Comparison of ENCODE assay signal across 21 cellular contexts in the genomic region with DNA sequence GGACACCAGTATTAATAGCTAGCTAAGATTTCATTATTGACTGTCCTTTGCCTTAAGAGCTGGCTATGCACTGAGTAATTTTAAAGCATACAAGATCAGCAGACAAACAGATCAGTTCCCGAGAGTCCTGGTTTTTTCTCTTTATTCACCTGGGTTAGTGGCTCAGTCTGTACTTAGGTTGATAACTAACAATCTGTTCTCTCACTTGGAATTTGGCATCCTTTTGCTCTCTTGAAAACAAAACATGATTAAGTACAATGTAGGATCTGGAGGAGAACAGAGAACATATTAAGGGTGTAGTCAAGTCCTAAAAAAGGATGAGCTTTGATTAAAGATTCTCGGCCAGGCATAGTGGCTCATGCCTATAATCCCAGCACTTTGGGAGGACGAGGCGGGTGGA. TPM values are rescaled to one million over a fixed set of nuclear protein-coding genes. Genes with fewer than 3 reads are reported as not detected.
DNase-seq lines count a peak whose midpoint lies in the region; ATAC-seq and TF ChIP-seq lines count a peak whose summit lies in the region.
"Had no signal": no experiment of that assay in that cellular context is flagged by ENCODE, and none has a peak within 500 bp of the region (broad histone marks: within the 10 kb centered on the region; RNA-seq: fewer than 3 reads in every experiment).

No MANE protein-coding gene starts in this region.

- POLR2A ChIA-PET in activated B cell treated with CpG ODN at 0.5 μM for 24 hours (lab: Charles Lee), result interaction anchor here (0.5 to 10.1 kb wide), 2 partner anchors 16 to 42 kb away, joined by 3 to 211 read pairs; a partner anchor contains a TSS

- H3K4me1 Mint-ChIP-seq in activated naive CD4-positive, alpha-beta T cell treated with anti-CD3 and anti-CD28 coated beads for 36 hours (ENCODE audit: low read depth), result peaks cover 43% of the 10 kb centered on the region
- peaks cover 29% of the 10 kb centered on the region for H3K4me1 Mint-ChIP-seq in activated B cell treated with CpG ODN at 0.5 μM for 24 hours
- peaks cover 32% of the 10 kb centered on the region for H3K4me1 Mint-ChIP-seq in stimulated activated memory B cell treated with anti-CD40 and anti-IgM and Interleukin-4, amounts not matched to agents 10 μg/mL and 1 μg/mL and 100 μg/mL, for 72 hours
- H3K4me1 Mint-ChIP-seq: GM23338 had no signal

- DNase-seq in activated naive CD4-positive, alpha-beta T cell treated with anti-CD3 and anti-CD28 coated beads for 36 hours, result no peak
- DNase-seq in activated naive CD4-positive, alpha-beta T cell (lab: John Stamatoyannopoulos, UW), result no peak
- DNase-seq in activated B cell treated with CpG ODN at 0.5 μM for 24 hours (no peak), cerebellum (ENCODE audit: low spot score) (peak; percentile 12), cortex of kidney (lab: John Stamatoyannopoulos, UW) (no peak), germinal center (ENCODE audit: low spot score) (no peak)
- DNase-seq: effector CD8-positive, alpha-beta T cell; erythroblast; heart left ventricle; mammary epithelial cell; NCI-H1105 treated with DMSO at 0.1 percent for 48 hours; NCI-H2081; NCI-H226; NCI-H748 treated with DMSO at 0.1 percent for 48 hours; nucleus accumbens; psoas muscle; RPMI8226 had no signal

- no peak for TF ChIP-seq CTCF in activated B cell treated with CpG ODN at 0.5 μM for 24 hours (IDR thresholded peaks at IDR 0.05)

- H3K4me3 Mint-ChIP-seq in activated naive CD4-positive, alpha-beta T cell treated with anti-CD3 and anti-CD28 coated beads for 36 hours, result no peak overlapping the region
- H3K4me3 Mint-ChIP-seq in activated B cell treated with CpG ODN at 0.5 μM for 24 hours, result no peak overlapping the region
- no peak overlapping the region for H3K4me3 Mint-ChIP-seq in stimulated activated memory B cell treated with anti-CD40 and anti-IgM and Interleukin-4, amounts not matched to agents 10 μg/mL and 1 μg/mL and 100 μg/mL, for 72 hours
- H3K4me3 Mint-ChIP-seq: GM23338 had no signal

- H3K27me3 Mint-ChIP-seq in activated naive CD4-positive, alpha-beta T cell treated with anti-CD3 and anti-CD28 coated beads for 36 hours (ENCODE audit: low read depth), result no peaks in the 10 kb centered on the region
- H3K27me3 Mint-ChIP-seq in activated B cell treated with CpG ODN at 0.5 μM for 24 hours, result no peaks in the 10 kb centered on the region
- H3K27me3 Mint-ChIP-seq in stimulated activated memory B cell treated with anti-CD40 and anti-IgM and Interleukin-4, amounts not matched to agents 10 μg/mL and 1 μg/mL and 100 μg/mL, for 72 hours, result no peaks in the 10 kb centered on the region

- peaks cover 68% of the 10 kb centered on the region for H3K36me3 Mint-ChIP-seq in activated naive CD4-positive, alpha-beta T cell treated with anti-CD3 and anti-CD28 coated beads for 36 hours (ENCODE audit: low read depth)
- peaks cover 86% of the 10 kb centered on the region for H3K36me3 Mint-ChIP-seq in activated B cell treated with CpG ODN at 0.5 μM for 24 hours (ENCODE audit: low read depth)
- peaks cover 60% of the 10 kb centered on the region for H3K36me3 Mint-ChIP-seq in stimulated activated memory B cell treated with anti-CD40 and anti-IgM and Interleukin-4, amounts not matched to agents 10 μg/mL and 1 μg/mL and 100 μg/mL, for 72 hours

- peak overlapping the region; percentile 68 for H3K27ac Mint-ChIP-seq in activated naive CD4-positive, alpha-beta T cell treated with anti-CD3 and anti-CD28 coated beads for 36 hours
- peak overlapping the region; percentile 9 for H3K27ac Mint-ChIP-seq in activated B cell treated with CpG ODN at 0.5 μM for 24 hours
- peak overlapping the region; percentile 53 for H3K27ac Mint-ChIP-seq in stimulated activated memory B cell treated with anti-CD40 and anti-IgM and Interleukin-4, amounts not matched to agents 10 μg/mL and 1 μg/mL and 100 μg/mL, for 72 hours
- H3K27ac Mint-ChIP-seq: GM23338 had no signal

- CTCF ChIA-PET in activated naive CD4-positive, alpha-beta T cell treated with anti-CD3 and anti-CD28 coated beads for 36 hours (lab: Charles Lee), result interaction anchor here (0.7 to 2.1 kb wide), 3 partner anchors 11 to 67 kb away, joined by 3 to 6 read pairs (median 4); a partner anchor contains a TSS
- CTCF ChIA-PET in activated B cell treated with CpG ODN at 0.5 μM for 24 hours (lab: Charles Lee), result no interaction called here

- no peak for ATAC-seq in activated B cell treated with CpG ODN at 0.5 μM for 24 hours (ENCODE audit: low read depth)
- no peak for ATAC-seq in stimulated activated memory B cell treated with anti-CD40 and anti-IgM and Interleukin-4, amounts not matched to agents 10 μg/mL and 1 μg/mL and 100 μg/mL, for 72 hours
- ATAC-seq in HG02938 (IDR thresholded peaks at IDR 0.05; ENCODE audit: unreplicated experiment), result no peak
- ATAC-seq: GM23338, heart left ventricle, psoas muscle had no signal

- no peaks in the 10 kb centered on the region for H3K9me3 Mint-ChIP-seq in activated naive CD4-positive, alpha-beta T cell treated with anti-CD3 and anti-CD28 coated beads for 36 hours
- H3K9me3 Mint-ChIP-seq in activated B cell treated with CpG ODN at 0.5 μM for 24 hours, result no peaks in the 10 kb centered on the region
- H3K9me3 Mint-ChIP-seq in stimulated activated memory B cell treated with anti-CD40 and anti-IgM and Interleukin-4, amounts not matched to agents 10 μg/mL and 1 μg/mL and 100 μg/mL, for 72 hours, result no peaks in the 10 kb centered on the region
- H3K9me3 Mint-ChIP-seq: GM23338 had no signal

- intact Hi-C loops in activated naive CD4-positive, alpha-beta T cell treated with anti-CD3 and anti-CD28 coated beads for 36 hours (cut with micrococcal nuclease), result no loop called here
- intact Hi-C loops in activated B cell treated with CpG ODN at 0.5 μM for 24 hours (cut with micrococcal nuclease), result no loop called here

RNA-seq across cellular contexts. Expression of a gene that starts 16.6 kb away (rescaled TPM):
- 100 to 1,000 TPM; 461 to 475 TPM for total RNA-seq in activated naive CD4-positive, alpha-beta T cell treated with anti-CD3 and anti-CD28 coated beads for 36 hours
- 711 and 737 TPM in 2 replicates for total RNA-seq in activated B cell treated with CpG ODN at 0.5 μM for 24 hours
- total RNA-seq in cerebellum, result 103 TPM

RNA-seq across cellular contexts. Expression of a gene that starts 27.3 kb away (rescaled TPM):
- under 1 TPM in 1 of 2 experiments, not detected in 1; 0.10 TPM for total RNA-seq in activated naive CD4-positive, alpha-beta T cell treated with anti-CD3 and anti-CD28 coated beads for 36 hours
- total RNA-seq in activated B cell treated with CpG ODN at 0.5 μM for 24 hours, result 0.67 and 0.81 TPM in 2 replicates
- total RNA-seq in cerebellum, result 0.18 TPM
- total RNA-seq: fibroblast of villous mesenchyme, GM23338 had no signal

RNA-seq across cellular contexts. Expression of a gene that starts 36.4 kb away (rescaled TPM):
- 10 to 100 TPM; 58.7 to 59.4 TPM for total RNA-seq in activated naive CD4-positive, alpha-beta T cell treated with anti-CD3 and anti-CD28 coated beads for 36 hours
- total RNA-seq in activated B cell treated with CpG ODN at 0.5 μM for 24 hours (63.4 and 63.6 TPM in 2 replicates), cerebellum (52.1 TPM)

RNA-seq across cellular contexts. Expression of a gene that starts 36.8 kb away (rescaled TPM):
- 10 to 100 TPM; 20.4 to 21.4 TPM for total RNA-seq in activated naive CD4-positive, alpha-beta T cell treated with anti-CD3 and anti-CD28 coated beads for 36 hours
- total RNA-seq in activated B cell treated with CpG ODN at 0.5 μM for 24 hours (21.0 and 23.7 TPM in 2 replicates), cerebellum (12.2 TPM)

RNA-seq across cellular contexts. Expression of a gene that starts 58.8 kb away (rescaled TPM):
- 10 to 100 TPM; 43.1 to 43.4 TPM for total RNA-seq in activated naive CD4-positive, alpha-beta T cell treated with anti-CD3 and anti-CD28 coated beads for 36 hours
- 40.7 and 45.0 TPM in 2 replicates for total RNA-seq in activated B cell treated with CpG ODN at 0.5 μM for 24 hours
- total RNA-seq in cerebellum, result 10.7 TPM

Comparison
In these comparisons a context has a peak if more than half of its experiments do, and no peak if none do; other contexts are left out.
1. H3K27ac Mint-ChIP-seq: peak in every context shown above with its lines; median percentile 68 in activated naive CD4-positive, alpha-beta T cell treated with anti-CD3 and anti-CD28 coated beads for 36 hours; 53 in stimulated activated memory B cell treated with anti-CD40 and anti-IgM and Interleukin-4, amounts not matched to agents 10 μg/mL and 1 μg/mL and 100 μg/mL, for 72 hours; 9 in activated B cell treated with CpG ODN at 0.5 μM for 24 hours.